ENCODE assay signal across 10 cellular contexts in genomic region chr5:176529824-176530195, GRCh38. TPM values are rescaled to one million over a fixed set of nuclear protein-coding genes. Genes with fewer than 3 reads are reported as not detected.
A peak's percentile ranks its signal among the peaks of the same experiment; 100 is the strongest.
DNase-seq lines count a peak whose midpoint lies in the region; ATAC-seq and TF ChIP-seq lines count a peak whose summit lies in the region.
"Had no signal": no experiment of that assay in that cellular context is flagged by ENCODE, and none has a peak within 500 bp of the region (broad histone marks: within the 10 kb centered on the region; RNA-seq: fewer than 3 reads in every experiment).

No MANE protein-coding gene starts in this region.

- H3K36me3 Mint-ChIP-seq in Caco-2 (ENCODE audit: insufficient read depth, unreplicated experiment), result peaks cover 30% of the 10 kb centered on the region
- H3K36me3 Mint-ChIP-seq in activated CD8-positive, alpha-beta memory T cell treated with anti-CD3 and anti-CD28 coated beads, Interleukin-2, amount 10 ng/mL, durations not matched to agents 7 days and 5 days, result peaks cover 33% of the 10 kb centered on the region
- H3K36me3 Mint-ChIP-seq in memory B cell, result peaks cover 22% of the 10 kb centered on the region

- H3K27me3 Mint-ChIP-seq in Caco-2 (ENCODE audit: insufficient read depth, unreplicated experiment), result no peaks in the 10 kb centered on the region
- H3K27me3 Mint-ChIP-seq in activated CD8-positive, alpha-beta memory T cell treated with anti-CD3 and anti-CD28 coated beads, Interleukin-2, amount 10 ng/mL, durations not matched to agents 7 days and 5 days, result no peaks in the 10 kb centered on the region
- H3K27me3 Mint-ChIP-seq in memory B cell, result no peaks in the 10 kb centered on the region

- H3K4me1 ChIP-seq in Caco-2, result no peaks in the 10 kb centered on the region

- peak; percentile 54 for ATAC-seq in activated CD8-positive, alpha-beta memory T cell treated with anti-CD3 and anti-CD28 coated beads, Interleukin-2, amount 10 ng/mL, durations not matched to agents 7 days and 5 days
- ATAC-seq in memory B cell (ENCODE audit: low read depth) (peak; percentile 54), HG03280 (IDR thresholded peaks at IDR 0.05; ENCODE audit: unreplicated experiment) (no peak), GM19023 (IDR thresholded peaks at IDR 0.05; ENCODE audit: unreplicated experiment) (no peak)
- ATAC-seq: K562 had no signal

- H3K27me3 ChIP-seq in Caco-2 (replicated peaks; ENCODE audit: control insufficient read depth, insufficient read depth, low read length) (no peaks in the 10 kb centered on the region), HL-60 (ENCODE audit: insufficient read depth, poor library complexity, severe bottlenecking) (no peaks in the 10 kb centered on the region)

- intact Hi-C loops in Caco-2 (cut with micrococcal nuclease; ENCODE audit: unreplicated experiment), result no loop called here

- H3K4me1 Mint-ChIP-seq in Caco-2 (ENCODE audit: low read depth, unreplicated experiment) (peaks cover 5% of the 10 kb centered on the region), memory B cell (peaks cover 43% of the 10 kb centered on the region)
- H3K4me1 Mint-ChIP-seq in activated CD8-positive, alpha-beta memory T cell treated with anti-CD3 and anti-CD28 coated beads, Interleukin-2, amount 10 ng/mL, durations not matched to agents 7 days and 5 days, result peaks cover 54% of the 10 kb centered on the region

- H3K4me3 Mint-ChIP-seq in Caco-2 (ENCODE audit: unreplicated experiment) (no peak overlapping the region), memory B cell (peak overlapping the region; percentile 83)
- peak overlapping the region; percentile 54 for H3K4me3 Mint-ChIP-seq in activated CD8-positive, alpha-beta memory T cell treated with anti-CD3 and anti-CD28 coated beads, Interleukin-2, amount 10 ng/mL, durations not matched to agents 7 days and 5 days

- DNase-seq in Caco-2, result no peak
- peak in 1 of 2 experiments; percentile 81 for DNase-seq in HL-60 (ENCODE audit: low read depth in 1 of 2, low spot score in 1 of 2)
- DNase-seq in activated CD8-positive, alpha-beta memory T cell treated with anti-CD3 and anti-CD28 coated beads, Interleukin-2, amount 10 ng/mL, durations not matched to agents 7 days and 5 days, result peak; percentile 83
- DNase-seq in memory B cell (ENCODE audit: low spot score in 2 of 2), result peak in 1 of 2 donors; percentile 42
- DNase-seq in pons (ENCODE audit: low spot score), result no peak
- no peak for DNase-seq in DMS 273 (lab: John Stamatoyannopoulos, UW; ENCODE audit: unreplicated experiment)

- H3K27ac Mint-ChIP-seq in Caco-2 (ENCODE audit: unreplicated experiment), result peak overlapping the region; percentile 27
- H3K27ac Mint-ChIP-seq in activated CD8-positive, alpha-beta memory T cell treated with anti-CD3 and anti-CD28 coated beads, Interleukin-2, amount 10 ng/mL, durations not matched to agents 7 days and 5 days, result peak overlapping the region; percentile 78
- peak overlapping the region; percentile 95 for H3K27ac Mint-ChIP-seq in memory B cell

- H3K36me3 ChIP-seq in Caco-2 (ENCODE audit: control insufficient read depth, insufficient read depth, low read length), result peaks cover 8% of the 10 kb centered on the region

- POLR2A ChIA-PET in Caco-2 (lab: Charles Lee), result no interaction called here

- H3K4me3 ChIP-seq in Caco-2 (ENCODE audit: low read depth, low read length) (no peak overlapping the region), HL-60 (replicated peaks; ENCODE audit: insufficient read depth, low read length) (no peak overlapping the region)
- H3K4me3 ChIP-seq: K562 had no signal

- CTCF ChIA-PET in Caco-2 (lab: Charles Lee), result no interaction called here
- CTCF ChIA-PET in activated CD8-positive, alpha-beta memory T cell treated with anti-CD3 and anti-CD28 coated beads, Interleukin-2, amount 10 ng/mL, durations not matched to agents 7 days and 5 days (lab: Charles Lee), result interaction anchor here (0.8 to 7.8 kb wide), 11 partner anchors 8 to 138 kb away, joined by 3 to 83 read pairs (median 4); partner anchors contain the start of genes CLTB and FAF2

- TF ChIP-seq CTCF in Caco-2 (IDR thresholded peaks at IDR 0.05; ENCODE audit: insufficient read depth in 1 of 2, low read depth in 1 of 2, low read length in 1 of 2, severe bottlenecking in 1 of 2, unreplicated experiment in 1 of 2) (no peak), HL-60 (IDR thresholded peaks at IDR 0.05; ENCODE audit: insufficient read depth, low read length) (no peak)

- no peaks in the 10 kb centered on the region for H3K9me3 ChIP-seq in Caco-2

- H3K27ac ChIP-seq in HL-60 (replicated peaks), result peak overlapping the region; percentile 55

- no TSS peak for BruUV-seq in Caco-2 (replicated peaks; lab: Mats Ljungman, UMichigan)

- H3K9me3 Mint-ChIP-seq in Caco-2 (ENCODE audit: unreplicated experiment), result no peaks in the 10 kb centered on the region
- no peaks in the 10 kb centered on the region for H3K9me3 Mint-ChIP-seq in activated CD8-positive, alpha-beta memory T cell treated with anti-CD3 and anti-CD28 coated beads, Interleukin-2, amount 10 ng/mL, durations not matched to agents 7 days and 5 days (ENCODE audit: low read depth)
- no peaks in the 10 kb centered on the region for H3K9me3 Mint-ChIP-seq in memory B cell

RNA-seq across cellular contexts. Expression of gene RNF44, which starts 7.4 kb away (rescaled TPM):
- 84.2 and 90.8 TPM in 2 replicates for total RNA-seq in Caco-2 (2022)
- 100 to 1,000 TPM in 1 of 2 experiments, 10 to 100 TPM in 1; 96.5 to 111 TPM for total RNA-seq in activated CD8-positive, alpha-beta memory T cell treated with anti-CD3 and anti-CD28 coated beads, Interleukin-2, amount 10 ng/mL, durations not matched to agents 7 days and 5 days

RNA-seq across cellular contexts. Expression of gene CDHR2, which starts 19.3 kb away (rescaled TPM):
- 0.19 and 0.59 TPM in 2 replicates for total RNA-seq in Caco-2 (2022)
- total RNA-seq in activated CD8-positive, alpha-beta memory T cell treated with anti-CD3 and anti-CD28 coated beads, Interleukin-2, amount 10 ng/mL, durations not matched to agents 7 days and 5 days, result 1 to 10 TPM in 1 of 2 experiments, under 1 TPM in 1; 0.56 to 1.6 TPM
- total RNA-seq: myocyte had no signal

Comparison
In these comparisons a context has a peak if more than half of its experiments do, and no peak if none do; other contexts are left out.
1. H3K27ac Mint-ChIP-seq: peak in every context shown above with its lines; median percentile 95 in memory B cell; 78 in activated CD8-positive, alpha-beta memory T cell treated with anti-CD3 and anti-CD28 coated beads, Interleukin-2, amount 10 ng/mL, durations not matched to agents 7 days and 5 days; 27 in Caco-2.
2. ATAC-seq: peak in activated CD8-positive, alpha-beta memory T cell treated with anti-CD3 and anti-CD28 coated beads, Interleukin-2, amount 10 ng/mL, durations not matched to agents 7 days and 5 days (single experiment) and memory B cell (single experiment); none in HG03280 (single experiment) and GM19023 (single experiment).